ENCODE assay signal across 13 cellular contexts in genomic region chr1:80657707-80658106, GRCh38.
"Had no signal": no experiment of that assay in that cellular context is flagged by ENCODE, and none has a peak within 500 bp of the region (broad histone marks: within the 10 kb centered on the region; RNA-seq: fewer than 3 reads in every experiment).

No MANE protein-coding gene starts in this region.

- FAIRE-seq: small intestine, TTC549 had no signal

- H3K4me1 ChIP-seq: left lung, thyroid gland had no signal

- ATAC-seq: activated T-cell treated with anti-CD3 and anti-CD28 coated beads, Interleukin-2, amount 50 U/mL, for 4 hours; left lung; stimulated activated effector memory CD8-positive, alpha-beta T cell treated with anti-CD3 and anti-CD28 coated beads, Interleukin-12 subunit alpha, Interleukin-12 subunit beta, amount 100 ng/mL, for 72 hours had no signal

- H3K27me3 Mint-ChIP-seq: activated naive CD8-positive, alpha-beta T cell treated with anti-CD3 and anti-CD28 coated beads for 36 hours had no signal

- H3K4me3 Mint-ChIP-seq: activated naive CD8-positive, alpha-beta T cell treated with anti-CD3 and anti-CD28 coated beads for 36 hours; activated T-cell treated with anti-CD3 and anti-CD28 coated beads, Interleukin-2, amount 50 U/mL, for 4 hours; stimulated activated effector memory CD8-positive, alpha-beta T cell treated with anti-CD3 and anti-CD28 coated beads, Interleukin-12 subunit alpha, Interleukin-12 subunit beta, amount 100 ng/mL, for 72 hours had no signal

- H3K4me1 Mint-ChIP-seq: activated naive CD8-positive, alpha-beta T cell treated with anti-CD3 and anti-CD28 coated beads for 36 hours; stimulated activated effector memory CD8-positive, alpha-beta T cell treated with anti-CD3 and anti-CD28 coated beads, Interleukin-12 subunit alpha, Interleukin-12 subunit beta, amount 100 ng/mL, for 72 hours had no signal

- H3K9me3 ChIP-seq: left lung, neutrophil, thyroid gland had no signal

- H3K27ac ChIP-seq: brain microvascular endothelial cell, left lung, neutrophil, thyroid gland had no signal

- DNase-seq: activated CD4-positive, alpha-beta T cell treated with anti-CD3 and anti-CD28 coated beads, Interleukin-2, amount 50 U/mL, for 48 hours; activated gamma-delta T cell; activated naive CD8-positive, alpha-beta T cell treated with anti-CD3 and anti-CD28 coated beads for 36 hours; activated T-cell treated with anti-CD3 and anti-CD28 coated beads, Interleukin-2, amount 50 U/mL, for 4 hours; brain microvascular endothelial cell; hypothalamus; left lung; T-helper 2 cell; thyroid gland had no signal

- H3K36me3 Mint-ChIP-seq: activated naive CD8-positive, alpha-beta T cell treated with anti-CD3 and anti-CD28 coated beads for 36 hours; stimulated activated effector memory CD8-positive, alpha-beta T cell treated with anti-CD3 and anti-CD28 coated beads, Interleukin-12 subunit alpha, Interleukin-12 subunit beta, amount 100 ng/mL, for 72 hours had no signal

- H3K27me3 ChIP-seq: brain microvascular endothelial cell, left lung, neutrophil, thyroid gland had no signal

- H3K4me3 ChIP-seq: left lung, thyroid gland had no signal

- H3K36me3 ChIP-seq: brain microvascular endothelial cell, left lung, neutrophil, thyroid gland had no signal

- H3K27ac Mint-ChIP-seq: activated naive CD8-positive, alpha-beta T cell treated with anti-CD3 and anti-CD28 coated beads for 36 hours; stimulated activated effector memory CD8-positive, alpha-beta T cell treated with anti-CD3 and anti-CD28 coated beads, Interleukin-12 subunit alpha, Interleukin-12 subunit beta, amount 100 ng/mL, for 72 hours had no signal
